8 cellular contexts compared by ENCODE assay signal in the genomic region with DNA sequence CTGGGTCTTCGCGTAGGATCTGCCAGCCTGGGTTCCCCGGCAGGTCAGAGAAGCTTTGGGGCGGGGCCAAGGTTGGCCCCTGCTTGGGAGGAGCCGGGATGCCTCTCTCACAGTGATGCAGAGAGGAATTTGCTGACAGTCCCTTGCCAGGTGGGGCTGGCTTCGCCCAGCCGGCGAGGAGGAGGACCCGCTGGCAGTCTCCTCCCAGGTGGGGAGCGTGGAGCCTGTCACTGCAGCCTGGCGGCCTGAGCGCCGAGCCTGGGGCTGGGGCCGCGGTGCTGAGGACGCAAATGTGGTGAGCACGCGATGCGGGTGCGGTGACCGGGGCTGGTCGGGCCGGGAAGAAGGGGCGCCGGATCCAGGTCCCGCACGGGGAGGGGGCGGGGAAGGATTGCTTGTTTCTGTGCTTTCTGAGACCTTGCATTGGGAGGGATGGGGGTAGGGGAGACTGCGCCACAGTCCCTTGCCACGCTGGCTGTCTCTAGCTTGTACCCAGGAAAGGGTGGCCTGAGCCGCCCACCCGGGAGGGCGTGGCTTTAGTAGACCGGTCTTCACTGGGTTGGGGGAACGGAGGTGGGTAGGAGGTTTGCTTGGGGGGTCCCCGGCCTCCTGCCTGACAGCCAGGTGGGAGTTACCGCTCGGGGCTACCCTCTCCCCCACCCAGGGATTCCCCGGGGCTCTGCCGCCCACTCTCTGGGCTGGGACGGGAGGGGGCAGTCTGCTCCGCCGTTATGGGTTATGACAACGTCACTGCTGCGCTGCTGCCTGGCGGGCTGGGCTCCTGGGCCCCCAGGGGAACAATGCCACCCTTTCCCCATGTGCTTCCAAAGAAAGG.
DNase-seq lines count a peak whose midpoint lies in the region; ATAC-seq and TF ChIP-seq lines count a peak whose summit lies in the region.

A gene with protein sequence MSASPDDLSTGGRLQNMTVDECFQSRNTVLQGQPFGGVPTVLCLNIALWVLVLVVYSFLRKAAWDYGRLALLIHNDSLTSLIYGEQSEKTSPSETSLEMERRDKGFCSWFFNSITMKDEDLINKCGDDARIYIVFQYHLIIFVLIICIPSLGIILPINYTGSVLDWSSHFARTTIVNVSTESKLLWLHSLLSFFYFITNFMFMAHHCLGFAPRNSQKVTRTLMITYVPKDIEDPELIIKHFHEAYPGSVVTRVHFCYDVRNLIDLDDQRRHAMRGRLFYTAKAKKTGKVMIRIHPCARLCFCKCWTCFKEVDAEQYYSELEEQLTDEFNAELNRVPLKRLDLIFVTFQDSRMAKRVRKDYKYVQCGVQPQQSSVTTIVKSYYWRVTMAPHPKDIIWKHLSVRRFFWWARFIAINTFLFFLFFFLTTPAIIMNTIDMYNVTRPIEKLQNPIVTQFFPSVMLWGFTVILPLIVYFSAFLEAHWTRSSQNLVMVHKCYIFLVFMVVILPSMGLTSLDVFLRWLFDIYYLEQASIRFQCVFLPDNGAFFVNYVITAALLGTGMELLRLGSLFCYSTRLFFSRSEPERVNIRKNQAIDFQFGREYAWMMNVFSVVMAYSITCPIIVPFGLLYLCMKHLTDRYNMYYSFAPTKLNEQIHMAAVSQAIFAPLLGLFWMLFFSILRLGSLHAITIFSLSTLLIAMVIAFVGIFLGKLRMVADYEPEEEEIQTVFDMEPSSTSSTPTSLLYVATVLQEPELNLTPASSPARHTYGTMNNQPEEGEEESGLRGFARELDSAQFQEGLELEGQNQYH (plus strand): TSS at position 196 of the 835 bp plus-strand sequence. CDS start 37,016 bp downstream, outside the sequence.

- peak within 1 kb of the TSS; percentile 71 for H3K4me3 ChIP-seq in SU-DHL-6 (ENCODE audit: insufficient read depth, low read length, poor library complexity, severe bottlenecking)
- H3K4me3 ChIP-seq in iPS-20b (ENCODE audit: low read length) = peak within 1 kb of the TSS; percentile 87

- no peaks in the 10 kb centered on the region for H3K9me3 ChIP-seq in SU-DHL-6 (ENCODE audit: insufficient read depth, low read length)
- H3K9me3 ChIP-seq in iPS-20b (ENCODE audit: insufficient read depth, low read depth, low read length) = no peaks in the 10 kb centered on the region

- H3K36me3 ChIP-seq in SU-DHL-6 (ENCODE audit: low read length) (no peaks in the 10 kb centered on the region), iPS-20b (ENCODE audit: insufficient read depth, low read depth, low read length) (no peaks in the 10 kb centered on the region)

- H3K4me2 ChIP-seq in SU-DHL-6 (ENCODE audit: low read depth, low read length, poor library complexity, severe bottlenecking) = peak within 1 kb of the TSS; percentile 67

- H3K4me1 ChIP-seq in iPS-20b (ENCODE audit: insufficient read depth, low read length) = no peaks in the 10 kb centered on the region; the same call in 1 of the 2 replicates

- no peaks in the 10 kb centered on the region for H3K9me2 ChIP-seq in SU-DHL-6 (replicated peaks; ENCODE audit: insufficient read depth, low read length)

- ATAC-seq in GM21717 (IDR thresholded peaks at IDR 0.05; ENCODE audit: unreplicated experiment) = peak; percentile 74

- peak within 1 kb of the TSS; percentile 85 for H2AFZ ChIP-seq in SU-DHL-6 (ENCODE audit: low read depth, low read length, severe bottlenecking)

- peak; percentile 20 for DNase-seq in CD1c-positive myeloid dendritic cell (ENCODE audit: extremely low spot score)
- DNase-seq in NCI-H1417 treated with DMSO at 0.1 percent for 48 hours (lab: John Stamatoyannopoulos, UW) = peak; percentile 80
- peak in 55 of 58 donors; percentile 13 to 88 (median 56) for DNase-seq in anterior cingulate cortex (lab: John Stamatoyannopoulos, UW)
- DNase-seq in stimulated activated CD4-positive, alpha-beta T cell treated with anti-CD3 and anti-CD28 coated beads, Interleukin-1b, Interleukin-23, amount 100 ng/mL, for 24 hours (ENCODE audit: low read depth in 4 of 4, low spot score in 1 of 4) = peak in 3 of 4 experiments; percentile 11 to 56 (median 43)
- DNase-seq in GM03348 (ENCODE audit: low spot score) = no peak

- H3K9ac ChIP-seq in SU-DHL-6 (ENCODE audit: low read length) (peak within 1 kb of the TSS; percentile 65), iPS-20b (ENCODE audit: low read depth, low read length) (peak within 1 kb of the TSS; percentile 59; the same call in 1 of the 2 replicates)

- no peaks in the 10 kb centered on the region for H3F3A ChIP-seq in SU-DHL-6 (ENCODE audit: insufficient read depth)

- TF ChIP-seq CTCF in SU-DHL-6 (IDR thresholded peaks at IDR 0.05; ENCODE audit: insufficient read depth, low read length, poor library complexity, severe bottlenecking) = no peak

- H3K27me3 ChIP-seq in SU-DHL-6 (ENCODE audit: low read length) (no peaks in the 10 kb centered on the region), iPS-20b (ENCODE audit: insufficient read depth, low read length) (peaks cover 10% of the 10 kb centered on the region)

- no peaks in the 10 kb centered on the region for H3K79me2 ChIP-seq in SU-DHL-6 (ENCODE audit: insufficient read depth, low read length)

- no peaks in the 10 kb centered on the region for H4K20me1 ChIP-seq in SU-DHL-6 (ENCODE audit: low read depth, low read length)

- no peak within 1 kb of the TSS for H3K27ac ChIP-seq in SU-DHL-6 (ENCODE audit: low read depth, low read length)
- H3K27ac ChIP-seq in iPS-20b (ENCODE audit: low read length) = no peak within 1 kb of the TSS
